Comparison of ENCODE assay signal across 9 cellular contexts in the genomic region with DNA sequence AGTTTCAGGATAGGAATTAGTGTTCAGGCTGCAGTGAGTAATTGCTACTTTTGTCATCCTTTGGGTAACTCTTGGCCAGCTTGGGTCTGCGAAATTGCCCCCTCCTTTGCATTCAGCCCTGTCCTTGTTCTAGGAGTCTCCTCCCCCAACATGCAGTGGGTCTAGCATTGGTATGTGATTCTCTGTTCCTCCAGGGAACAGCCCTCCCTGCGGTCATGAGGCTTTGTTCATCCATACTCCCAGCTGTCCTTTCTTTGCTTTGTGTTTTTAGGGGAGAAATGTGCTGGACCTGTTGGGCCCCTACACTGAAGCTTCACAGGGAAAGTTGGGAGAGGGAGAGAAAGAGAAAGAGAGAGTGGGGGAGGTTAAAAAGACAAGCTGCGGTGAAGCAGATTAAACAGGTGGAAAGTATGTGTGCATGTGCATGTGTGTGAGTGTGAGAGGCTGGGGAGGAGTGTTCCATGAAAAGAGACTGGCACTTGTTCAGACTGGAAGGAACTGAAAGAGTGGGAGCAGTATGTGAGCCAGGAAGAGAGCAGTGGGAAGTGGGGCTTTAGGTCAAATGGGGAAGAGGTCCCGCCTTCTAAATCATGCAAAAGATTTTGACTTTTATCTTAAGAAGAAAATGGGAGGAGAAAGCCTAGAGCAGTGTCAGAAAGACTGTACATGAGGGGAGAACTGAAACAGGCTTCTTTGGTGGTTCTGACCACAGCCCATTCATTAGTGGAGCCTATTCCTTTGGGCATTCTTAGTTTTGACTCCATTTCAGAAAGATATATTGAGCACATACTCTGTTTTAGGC. TPM values are rescaled to one million over a fixed set of nuclear protein-coding genes. Genes with fewer than 3 reads are reported as not detected.
A peak's percentile ranks its signal among the peaks of the same experiment; 100 is the strongest.
DNase-seq lines count a peak whose midpoint lies in the region; ATAC-seq and TF ChIP-seq lines count a peak whose summit lies in the region.
"Had no signal": no experiment of that assay in that cellular context is flagged by ENCODE, and none has a peak within 500 bp of the region (broad histone marks: within the 10 kb centered on the region; RNA-seq: fewer than 3 reads in every experiment).

No MANE protein-coding gene starts in this region.

- CTCF ChIA-PET in activated CD4-positive, alpha-beta T cell treated with anti-CD3 and anti-CD28 coated beads, Interleukin-2, amount 10 ng/mL, durations not matched to agents 7 days and 5 days (lab: Charles Lee) = interaction anchor here (0.6 kb wide), 1 partner anchor 19 kb away, joined by 7 read pairs; no protein-coding TSS in a partner anchor

- no peaks in the 10 kb centered on the region for H3K27me3 Mint-ChIP-seq in activated CD4-positive, alpha-beta T cell treated with anti-CD3 and anti-CD28 coated beads, Interleukin-2, amount 10 ng/mL, durations not matched to agents 24 days and 14 days
- H3K27me3 Mint-ChIP-seq in activated CD4-positive, alpha-beta T cell treated with anti-CD3 and anti-CD28 coated beads, Interleukin-2, amount 10 ng/mL, durations not matched to agents 7 days and 5 days = no peaks in the 10 kb centered on the region
- H3K27me3 Mint-ChIP-seq in progenitor cell of endocrine pancreas = no peaks in the 10 kb centered on the region

- H3K9me3 Mint-ChIP-seq in activated CD4-positive, alpha-beta T cell treated with anti-CD3 and anti-CD28 coated beads, Interleukin-2, amount 10 ng/mL, durations not matched to agents 24 days and 14 days = no peaks in the 10 kb centered on the region
- H3K9me3 Mint-ChIP-seq in activated CD4-positive, alpha-beta T cell treated with anti-CD3 and anti-CD28 coated beads, Interleukin-2, amount 10 ng/mL, durations not matched to agents 7 days and 5 days = peaks cover 2% of the 10 kb centered on the region
- H3K9me3 Mint-ChIP-seq in progenitor cell of endocrine pancreas (ENCODE audit: low read depth) = no peaks in the 10 kb centered on the region

- no peaks in the 10 kb centered on the region for H3K36me3 Mint-ChIP-seq in activated CD4-positive, alpha-beta T cell treated with anti-CD3 and anti-CD28 coated beads, Interleukin-2, amount 10 ng/mL, durations not matched to agents 24 days and 14 days (ENCODE audit: low read depth)
- H3K36me3 Mint-ChIP-seq in activated CD4-positive, alpha-beta T cell treated with anti-CD3 and anti-CD28 coated beads, Interleukin-2, amount 10 ng/mL, durations not matched to agents 7 days and 5 days (ENCODE audit: low read depth) = no peaks in the 10 kb centered on the region
- no peaks in the 10 kb centered on the region for H3K36me3 Mint-ChIP-seq in progenitor cell of endocrine pancreas (ENCODE audit: insufficient read depth)

- peak overlapping the region; percentile 45 for H3K9ac ChIP-seq in Karpas-422 (ENCODE audit: low read length)

- peak overlapping the region; percentile 34 for H3K4me3 ChIP-seq in Karpas-422 (ENCODE audit: low read length)

- H3K79me2 ChIP-seq in Karpas-422 (ENCODE audit: low read length) = no peaks in the 10 kb centered on the region

- H3K36me3 ChIP-seq in Karpas-422 (ENCODE audit: insufficient read depth, low read length) = no peaks in the 10 kb centered on the region

- H2AFZ ChIP-seq in Karpas-422 (ENCODE audit: low read length) = peak overlapping the region; percentile 78

- H3K9me2 ChIP-seq in Karpas-422 (replicated peaks; ENCODE audit: insufficient read depth, low read length) = no peaks in the 10 kb centered on the region

- peak overlapping the region; percentile 2 for H3K27ac Mint-ChIP-seq in activated CD4-positive, alpha-beta T cell treated with anti-CD3 and anti-CD28 coated beads, Interleukin-2, amount 10 ng/mL, durations not matched to agents 24 days and 14 days
- H3K27ac Mint-ChIP-seq in activated CD4-positive, alpha-beta T cell treated with anti-CD3 and anti-CD28 coated beads, Interleukin-2, amount 10 ng/mL, durations not matched to agents 7 days and 5 days = no peak overlapping the region
- peak overlapping the region; percentile 85 for H3K27ac Mint-ChIP-seq in progenitor cell of endocrine pancreas

- H3K27me3 ChIP-seq in Karpas-422 (ENCODE audit: low read length) = no peaks in the 10 kb centered on the region

- peaks cover 17% of the 10 kb centered on the region for H3K4me1 Mint-ChIP-seq in activated CD4-positive, alpha-beta T cell treated with anti-CD3 and anti-CD28 coated beads, Interleukin-2, amount 10 ng/mL, durations not matched to agents 24 days and 14 days
- H3K4me1 Mint-ChIP-seq in activated CD4-positive, alpha-beta T cell treated with anti-CD3 and anti-CD28 coated beads, Interleukin-2, amount 10 ng/mL, durations not matched to agents 7 days and 5 days = peaks cover 24% of the 10 kb centered on the region
- H3K4me1 Mint-ChIP-seq in progenitor cell of endocrine pancreas (ENCODE audit: low read depth) = peaks cover 25% of the 10 kb centered on the region

- ATAC-seq in HG02588 (IDR thresholded peaks at IDR 0.05; ENCODE audit: unreplicated experiment) = peak; percentile 82

- POLR2A ChIA-PET in activated CD4-positive, alpha-beta T cell treated with anti-CD3 and anti-CD28 coated beads, Interleukin-2, amount 10 ng/mL, durations not matched to agents 7 days and 5 days (lab: Charles Lee) = no interaction called here

- no peak for TF ChIP-seq CTCF in progenitor cell of endocrine pancreas (IDR thresholded peaks at IDR 0.05; ENCODE audit: unreplicated experiment)

- intact Hi-C loops in activated CD4-positive, alpha-beta T cell treated with anti-CD3 and anti-CD28 coated beads, Interleukin-2, amount 10 ng/mL, durations not matched to agents 24 days and 14 days (cut with micrococcal nuclease) = no loop called here

- H3K9me3 ChIP-seq in Karpas-422 (ENCODE audit: low read length) = no peaks in the 10 kb centered on the region

- no peak for DNase-seq in activated CD4-positive, alpha-beta T cell treated with anti-CD3 and anti-CD28 coated beads, Interleukin-2, amount 10 ng/mL, durations not matched to agents 24 days and 14 days
- no peak for DNase-seq in activated CD4-positive, alpha-beta T cell treated with anti-CD3 and anti-CD28 coated beads, Interleukin-2, amount 10 ng/mL, durations not matched to agents 7 days and 5 days
- DNase-seq in Karpas-422 (peak; percentile 68), progenitor cell of endocrine pancreas (ENCODE audit: low spot score, unreplicated experiment) (no peak), NCI-H748 treated with DMSO at 0.1 percent for 48 hours (lab: John Stamatoyannopoulos, UW) (no peak), midbrain (lab: John Stamatoyannopoulos, UW) (no peak), NCI-H2171 treated with DMSO at 0.1 percent for 48 hours (lab: John Stamatoyannopoulos, UW) (no peak)
- DNase-seq: IMR-90 had no signal

- peaks cover 51% of the 10 kb centered on the region for H3K4me1 ChIP-seq in Karpas-422 (ENCODE audit: low read length)

- H3K4me2 ChIP-seq in Karpas-422 (ENCODE audit: low read depth, low read length, poor library complexity, severe bottlenecking) = peak overlapping the region; percentile 57

- no peak overlapping the region for H3K4me3 Mint-ChIP-seq in activated CD4-positive, alpha-beta T cell treated with anti-CD3 and anti-CD28 coated beads, Interleukin-2, amount 10 ng/mL, durations not matched to agents 24 days and 14 days
- H3K4me3 Mint-ChIP-seq in activated CD4-positive, alpha-beta T cell treated with anti-CD3 and anti-CD28 coated beads, Interleukin-2, amount 10 ng/mL, durations not matched to agents 7 days and 5 days = no peak overlapping the region
- H3K4me3 Mint-ChIP-seq in progenitor cell of endocrine pancreas (ENCODE audit: low read depth) = no peak overlapping the region

- 0 out of 2 replicates have a peak overlapping the region, but pooled peaks have one; percentile 4 for H3K27ac ChIP-seq in Karpas-422 (ENCODE audit: low read length)

- H4K20me1 ChIP-seq in Karpas-422 (ENCODE audit: insufficient read depth, low read depth, low read length) = no peaks in the 10 kb centered on the region

RNA-seq across cellular contexts. Expression of gene SESN3, which starts 17.9 kb away (rescaled TPM):
- 63.4 and 64.2 TPM in 2 replicates for total RNA-seq in activated CD4-positive, alpha-beta T cell treated with anti-CD3 and anti-CD28 coated beads, Interleukin-2, amount 10 ng/mL, durations not matched to agents 24 days and 14 days
- 10 to 100 TPM; 47.6 to 50.6 TPM for total RNA-seq in activated CD4-positive, alpha-beta T cell treated with anti-CD3 and anti-CD28 coated beads, Interleukin-2, amount 10 ng/mL, durations not matched to agents 7 days and 5 days
- total RNA-seq in Karpas-422 (2014; rRNA removed; shearing (Covaris generic); ENCODE audit: low replicate concordance) = 21.4 and 58.9 TPM in 2 replicates
- 79.7 and 80.2 TPM in 2 replicates for total RNA-seq in progenitor cell of endocrine pancreas
